In genomic region chrX:43880439-43880838, GRCh38 we compare ENCODE assay signal across 22 cellular contexts. TPM values are rescaled to one million over a fixed set of nuclear protein-coding genes. Genes with fewer than 3 reads are reported as not detected.
DNase-seq lines count a peak whose midpoint lies in the region; FAIRE-seq and TF ChIP-seq lines count a peak whose summit lies in the region.
"Had no signal": no experiment of that assay in that cellular context is flagged by ENCODE, and none has a peak within 500 bp of the region (broad histone marks: within the 10 kb centered on the region; RNA-seq: fewer than 3 reads in every experiment).

No MANE protein-coding gene starts in this region.

- TF ChIP-seq CTCF in breast epithelium (IDR thresholded peaks at IDR 0.05) (no peak), keratinocyte (optimal IDR thresholded peaks at IDR 0.05 in 1 of 3, IDR thresholded peaks at IDR 0.05 in 1 of 3, conservative IDR thresholded peaks at IDR 0.05 in 1 of 3; ENCODE audit: extremely low read depth in 1 of 3, insufficient read depth in 2 of 3, low read length in 3 of 3) (no peak), osteocyte (IDR thresholded peaks at IDR 0.05) (no peak)

- H3K4me2 ChIP-seq in keratinocyte (ENCODE audit: control insufficient read depth, extremely low read depth, insufficient read depth, low read depth, low read length), result peak overlapping the region; percentile 11

- H3K4me3 ChIP-seq in breast epithelium (peak overlapping the region in 2 of 3 donors; percentile 53 to 68), keratinocyte (ENCODE audit: control insufficient read depth in 2 of 3, extremely low read depth in 1 of 3, insufficient read depth in 2 of 3, low read depth in 1 of 3, low read length in 3 of 3) (no peak overlapping the region), skeletal muscle tissue (ENCODE audit: low read length in 3 of 3) (peak overlapping the region in 2 of 3 donors; percentile 45 to 69)
- H3K4me3 ChIP-seq: SJCRH30, thyroid gland had no signal

- H3K36me3 ChIP-seq in breast epithelium (no peaks in the 10 kb centered on the region), keratinocyte (ENCODE audit: control insufficient read depth in 2 of 2, extremely low read depth in 1 of 2, insufficient read depth in 2 of 2, low read length in 2 of 2) (no peaks in the 10 kb centered on the region), skeletal muscle tissue (ENCODE audit: control insufficient read depth in 3 of 3, insufficient read depth in 3 of 3, low read length in 3 of 3) (no peaks in the 10 kb centered on the region)
- H3K36me3 ChIP-seq: sigmoid colon, SJCRH30, thyroid gland had no signal

- peaks cover 10% of the 10 kb centered on the region for H3K9me3 Mint-ChIP-seq in osteocyte (ENCODE audit: unreplicated experiment)
- H3K9me3 Mint-ChIP-seq: CD8-positive, alpha-beta T cell; central memory CD8-positive, alpha-beta T cell; stimulated activated memory B cell treated with anti-CD40 and anti-IgM and Interleukin-4, amounts not matched to agents 10 μg/mL and 1 μg/mL and 100 μg/mL, for 72 hours; T-helper 1 cell treated with Interleukin-12 subunit alpha and Interleukin-12 subunit beta and Interleukin-4 antibody, amounts not matched to agents 30 μg/mL and 1 μg/mL, for 36 hours had no signal

- dilution Hi-C loops in keratinocyte (cut with MboI; ENCODE audit: extremely low pct_ligation_motif_present, low sequenced_read_pairs), result no loop called here

- H3K27me3 ChIP-seq in breast epithelium, result peaks cover 0 to 78% of the 10 kb centered on the region in 2 donors
- no peaks in the 10 kb centered on the region for H3K27me3 ChIP-seq in keratinocyte (ENCODE audit: control insufficient read depth, extremely low read depth, insufficient read depth, low read length)
- peaks cover 0 to 9% (median 0%) of the 10 kb centered on the region in 3 donors for H3K27me3 ChIP-seq in skeletal muscle tissue (ENCODE audit: control insufficient read depth in 3 of 3, insufficient read depth in 3 of 3, low read length in 3 of 3)
- H3K27me3 ChIP-seq: SJCRH30, thyroid gland had no signal

- H3K9me3 ChIP-seq in breast epithelium (no peaks in the 10 kb centered on the region), keratinocyte (ENCODE audit: control insufficient read depth, low read depth, low read length) (no peaks in the 10 kb centered on the region), skeletal muscle tissue (ENCODE audit: control insufficient read depth in 3 of 3, low read length in 3 of 3) (no peaks in the 10 kb centered on the region)
- H3K9me3 ChIP-seq: sigmoid colon, SJCRH30, thyroid gland had no signal

- no peak overlapping the region for H2AFZ ChIP-seq in keratinocyte (ENCODE audit: control insufficient read depth, low read length)

- TF ChIP-seq POLR2A in breast epithelium (IDR thresholded peaks at IDR 0.05), result no peak

- DNase-seq in M059J (ENCODE audit: low read depth) (peak; percentile 9), breast epithelium (ENCODE audit: low spot score in 2 of 2) (no peak), keratinocyte (ENCODE audit: low read depth, low spot score) (peak; percentile 25), glomerular visceral epithelial cell (ENCODE audit: extremely low spot score) (no peak), osteocyte (ENCODE audit: extremely low spot score, unreplicated experiment) (no peak), NCI-H1048 (lab: John Stamatoyannopoulos, UW) (no peak)
- DNase-seq: activated CD8-positive, alpha-beta memory T cell treated with anti-CD3 and anti-CD28 coated beads, Interleukin-2, amount 50 U/mL, for 48 hours; CD8-positive, alpha-beta T cell; head of caudate nucleus; NCI-H187; NCI-H2227 treated with DMSO at 0.1 percent for 48 hours; NCI-H82; OCI-M1; sigmoid colon; SJCRH30; thyroid gland had no signal

- H3K4me1 ChIP-seq in breast epithelium (no peaks in the 10 kb centered on the region), keratinocyte (ENCODE audit: control insufficient read depth, extremely low read depth, insufficient read depth, low read length) (peaks cover 15% of the 10 kb centered on the region), skeletal muscle tissue (ENCODE audit: control insufficient read depth in 3 of 3, insufficient read depth in 3 of 3, low read length in 3 of 3) (peaks cover 13 to 20% (median 16%) of the 10 kb centered on the region in 3 donors)
- H3K4me1 ChIP-seq: SJCRH30, thyroid gland had no signal

- H3K79me2 ChIP-seq in keratinocyte (ENCODE audit: control insufficient read depth, insufficient read depth, low read length), result no peaks in the 10 kb centered on the region

- H3K27ac ChIP-seq in breast epithelium (no peak overlapping the region), keratinocyte (ENCODE audit: control insufficient read depth, insufficient read depth, low read length) (no peak overlapping the region), skeletal muscle tissue (ENCODE audit: low read depth, low read length) (no peak overlapping the region)
- H3K27ac ChIP-seq: SJCRH30, thyroid gland, VCaP had no signal

- H4K20me1 ChIP-seq in keratinocyte (ENCODE audit: control insufficient read depth, extremely low read depth, insufficient read depth, low read length), result no peaks in the 10 kb centered on the region

- FAIRE-seq in keratinocyte (lab: Jason Lieb, UNC), result no peak
- FAIRE-seq: H1 had no signal

- H3K9me1 ChIP-seq in keratinocyte (ENCODE audit: control insufficient read depth, extremely low read depth, insufficient read depth, low read length), result no peaks in the 10 kb centered on the region

- H3K4me1 Mint-ChIP-seq in osteocyte (ENCODE audit: unreplicated experiment), result no peaks in the 10 kb centered on the region
- H3K4me1 Mint-ChIP-seq: central memory CD8-positive, alpha-beta T cell; stimulated activated memory B cell treated with anti-CD40 and anti-IgM and Interleukin-4, amounts not matched to agents 10 μg/mL and 1 μg/mL and 100 μg/mL, for 72 hours had no signal

- H3K9ac ChIP-seq in keratinocyte (ENCODE audit: control insufficient read depth, extremely low read depth, insufficient read depth, low read length), result no peak overlapping the region
- H3K9ac ChIP-seq in skeletal muscle tissue (ENCODE audit: low read depth in 1 of 3, low read length in 3 of 3), result no peak overlapping the region

- peaks cover 5% of the 10 kb centered on the region for H3K27me3 Mint-ChIP-seq in osteocyte (ENCODE audit: unreplicated experiment)

- no peak overlapping the region for H3K27ac Mint-ChIP-seq in osteocyte (ENCODE audit: unreplicated experiment)
- H3K27ac Mint-ChIP-seq: CD8-positive, alpha-beta T cell; stimulated activated memory B cell treated with anti-CD40 and anti-IgM and Interleukin-4, amounts not matched to agents 10 μg/mL and 1 μg/mL and 100 μg/mL, for 72 hours; T-helper 1 cell treated with Interleukin-12 subunit alpha and Interleukin-12 subunit beta and Interleukin-4 antibody, amounts not matched to agents 30 μg/mL and 1 μg/mL, for 36 hours had no signal

- intact Hi-C loops in breast epithelium (cut with DNase I; ENCODE audit: low total_unique reads), result no loop called here

- H3K4me3 Mint-ChIP-seq in osteocyte (ENCODE audit: unreplicated experiment), result no peak overlapping the region
- H3K4me3 Mint-ChIP-seq: CD8-positive, alpha-beta T cell; central memory CD8-positive, alpha-beta T cell; stimulated activated memory B cell treated with anti-CD40 and anti-IgM and Interleukin-4, amounts not matched to agents 10 μg/mL and 1 μg/mL and 100 μg/mL, for 72 hours; T-helper 1 cell treated with Interleukin-12 subunit alpha and Interleukin-12 subunit beta and Interleukin-4 antibody, amounts not matched to agents 30 μg/mL and 1 μg/mL, for 36 hours had no signal

- H3K36me3 Mint-ChIP-seq in osteocyte (ENCODE audit: unreplicated experiment), result no peaks in the 10 kb centered on the region
- H3K36me3 Mint-ChIP-seq: CD8-positive, alpha-beta T cell; stimulated activated memory B cell treated with anti-CD40 and anti-IgM and Interleukin-4, amounts not matched to agents 10 μg/mL and 1 μg/mL and 100 μg/mL, for 72 hours had no signal

RNA-seq across cellular contexts. Expression of gene MAOB, which starts 1.8 kb away (rescaled TPM):
- total RNA-seq in M059J (2014; rRNA removed; shearing (Covaris generic)), result 0.30 and 0.34 TPM in 2 replicates
- 10 to 100 TPM; 42.0 to 46.0 (median 43.7) TPM for total RNA-seq in breast epithelium
- polyA plus RNA-seq in keratinocyte, result 0.10 to 0.54 TPM (median 0.24 TPM) in 3 replicates
- polyA plus RNA-seq in keratinocyte (2011; ENCODE audit: low read depth), result not detected
- 0.16 and 0.34 TPM in 2 replicates for polyA plus RNA-seq in keratinocyte (2011; cell fraction: cytosol; rRNA removed)
- polyA plus RNA-seq in keratinocyte (2011; cell fraction: nucleus; rRNA removed), result 0.25 and 0.35 TPM in 2 replicates
- polyA plus RNA-seq in keratinocyte (2012; ENCODE audit: low replicate concordance), result 0.08 and 0.11 TPM in 2 replicates
- polyA minus RNA-seq in keratinocyte, result 0.07 TPM in 1 of 3 replicates, not detected in the others
- polyA minus RNA-seq in keratinocyte (2011; cell fraction: cytosol; rRNA and poly(A)+ RNA removed), result not detected
- polyA minus RNA-seq in keratinocyte (2011; cell fraction: nucleus; rRNA and poly(A)+ RNA removed), result not detected in 2 replicates
- total RNA-seq in skeletal muscle tissue, result 1.0 TPM
- not detected in 2 replicates for total RNA-seq in osteocyte
- total RNA-seq: CD8-positive, alpha-beta T cell; SJCRH30 had no signal

Comparison
In these comparisons a context has a peak if more than half of its experiments do, and no peak if none do; other contexts are left out.
1. DNase-seq: peak in M059J (single experiment) and keratinocyte (single experiment); none in breast epithelium (0 of 2), glomerular visceral epithelial cell (single experiment), osteocyte (single experiment) and NCI-H1048 (single experiment).
2. H3K4me3 ChIP-seq: peak in breast epithelium (2 of 3) and skeletal muscle tissue (2 of 3); none in keratinocyte (0 of 3).
3. RNA of gene MAOB, which starts 1.8 kb away (total RNA-seq): 42.0 to 46.0 TPM in breast epithelium; 1.0 TPM in skeletal muscle tissue (single experiment), 0.30 to 0.34 TPM in M059J and not detected in osteocyte; every median in the first group is over 10 times any median in the second.